In the genomic region with DNA sequence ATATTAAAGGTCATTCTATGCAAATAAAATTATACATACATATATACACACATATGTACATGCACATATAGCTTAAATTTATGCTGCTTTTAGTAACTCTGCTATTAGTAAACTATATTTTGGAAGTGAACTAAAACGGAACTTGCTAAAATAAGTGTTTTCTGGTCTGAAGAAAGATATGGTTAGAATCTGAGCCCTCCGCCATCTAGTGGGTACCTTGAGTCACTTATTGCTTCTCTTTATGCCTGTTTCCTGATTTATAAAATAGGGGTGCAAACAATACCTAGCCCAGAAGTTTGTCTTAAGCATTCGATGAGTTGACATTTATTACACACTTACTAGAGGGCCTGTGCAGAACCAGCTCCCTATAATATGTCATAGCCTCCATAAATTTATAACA, we compare ENCODE assay signal across 29 cellular contexts.
A peak's percentile ranks its signal among the peaks of the same experiment; 100 is the strongest.
DNase-seq lines count a peak whose midpoint lies in the region; ATAC-seq and TF ChIP-seq lines count a peak whose summit lies in the region.
"Had no signal": no experiment of that assay in that cellular context is flagged by ENCODE, and none has a peak within 500 bp of the region (broad histone marks: within the 10 kb centered on the region; RNA-seq: fewer than 3 reads in every experiment).

No MANE protein-coding gene starts in this region.

- no peak for ATAC-seq in HG03521 (IDR thresholded peaks at IDR 0.05; ENCODE audit: unreplicated experiment)
- no peak for ATAC-seq in activated T-helper 17 cell treated with anti-CD3 and anti-CD28 coated beads, Interleukin-2, amount 50 U/mL, for 72 hours (replicated peaks)
- ATAC-seq: activated CD4-positive, alpha-beta T cell treated with anti-CD3 and anti-CD28 coated beads for 36 hours; activated CD8-positive, alpha-beta T cell treated with anti-CD3 and anti-CD28 coated beads for 36 hours; heart right ventricle; lower lobe of right lung; naive thymus-derived CD4-positive, alpha-beta T cell had no signal

- H4K20me1 ChIP-seq in OCI-LY3 (ENCODE audit: insufficient read depth, low read length) (no peaks in the 10 kb centered on the region), hepatocyte (ENCODE audit: insufficient read depth, poor library complexity, severe bottlenecking) (no peaks in the 10 kb centered on the region)

- peaks cover 33% of the 10 kb centered on the region for H3K36me3 ChIP-seq in OCI-LY3 (replicated peaks; ENCODE audit: low read depth, low read length)
- no peaks in the 10 kb centered on the region for H3K36me3 ChIP-seq in brain microvascular endothelial cell (replicated peaks)
- no peaks in the 10 kb centered on the region for H3K36me3 ChIP-seq in hepatocyte (replicated peaks; ENCODE audit: insufficient read depth, low read depth)
- H3K36me3 ChIP-seq: adrenal gland, BE2C, breast epithelium, heart right ventricle, lower lobe of right lung, prostate gland, tibial artery had no signal

- H3K4me2 ChIP-seq in OCI-LY3 (ENCODE audit: low read length) (0 out of 2 replicates have a peak overlapping the region, but pooled peaks have one; percentile 3), hepatocyte (no peak overlapping the region)

- no peaks in the 10 kb centered on the region for H3K36me3 Mint-ChIP-seq in activated T-helper 17 cell treated with anti-CD3 and anti-CD28 coated beads, Interleukin-2, amount 50 U/mL, for 72 hours (ENCODE audit: low read depth)
- H3K36me3 Mint-ChIP-seq: activated naive CD4-positive, alpha-beta T cell treated with anti-CD3 and anti-CD28 coated beads, Interleukin-2, amount 10 ng/mL, durations not matched to agents 7 days and 5 days; naive thymus-derived CD4-positive, alpha-beta T cell had no signal

- H3K27ac ChIP-seq in C4-2B, result no peak overlapping the region
- no peak overlapping the region for H3K27ac ChIP-seq in OCI-LY3 (ENCODE audit: low read length)
- H3K27ac ChIP-seq in brain microvascular endothelial cell, result no peak overlapping the region
- no peak overlapping the region for H3K27ac ChIP-seq in hepatocyte
- H3K27ac ChIP-seq: adrenal gland, breast epithelium, heart right ventricle, lower lobe of right lung, prostate gland, tibial artery had no signal

- H2AFZ ChIP-seq in OCI-LY3 (ENCODE audit: low read depth, low read length) (no peak overlapping the region), hepatocyte (no peak overlapping the region)

- no peak overlapping the region for H3K27ac Mint-ChIP-seq in activated T-helper 17 cell treated with anti-CD3 and anti-CD28 coated beads, Interleukin-2, amount 50 U/mL, for 72 hours
- H3K27ac Mint-ChIP-seq: activated CD4-positive, alpha-beta T cell treated with anti-CD3 and anti-CD28 coated beads for 36 hours; activated CD8-positive, alpha-beta T cell treated with anti-CD3 and anti-CD28 coated beads for 36 hours; activated naive CD4-positive, alpha-beta T cell treated with anti-CD3 and anti-CD28 coated beads, Interleukin-2, amount 10 ng/mL, durations not matched to agents 7 days and 5 days; activated T-helper 1 cell treated with anti-CD3 and anti-CD28 coated beads, Interleukin-12 subunit alpha, Interleukin-12 subunit beta, Interleukin-2, Interleukin-4 antibody, amounts not matched to agents 30 ng/mL and 10 ng/mL and 1 ng/mL, durations not matched to agents 14 hours and 24 hours and 36 hours; naive thymus-derived CD4-positive, alpha-beta T cell had no signal

- DNase-seq in brain microvascular endothelial cell (no peak), hepatocyte (ENCODE audit: low spot score) (no peak), NCI-H524 treated with DMSO at 0.1 percent for 48 hours (lab: John Stamatoyannopoulos, UW) (no peak), DMS114 treated with DMSO at 0.1 percent for 48 hours (lab: John Stamatoyannopoulos, UW; ENCODE audit: unreplicated experiment) (no peak)
- DNase-seq: activated CD4-positive, alpha-beta T cell treated with anti-CD3 and anti-CD28 coated beads for 36 hours; activated CD8-positive, alpha-beta memory T cell treated with anti-CD3 and anti-CD28 coated beads, Interleukin-2, amount 50 U/mL, for 48 hours; activated CD8-positive, alpha-beta T cell treated with anti-CD3 and anti-CD28 coated beads for 36 hours; activated naive CD4-positive, alpha-beta T cell treated with anti-CD3 and anti-CD28 coated beads, Interleukin-2, amount 10 ng/mL, durations not matched to agents 7 days and 5 days; adrenal gland; BE2C; DMS153; H7; heart right ventricle; kidney glomerular epithelial cell; lower lobe of right lung; MV-4-11; naive thymus-derived CD4-positive, alpha-beta T cell; NCI-H1694; nucleus accumbens; Right ventricle myocardium superior; stimulated activated CD4-positive, alpha-beta T cell treated with anti-CD3 and anti-CD28 coated beads, Interleukin-4, amount 100 ng/mL, for 1 hour; tibial artery had no signal

- H3K4me1 Mint-ChIP-seq in activated T-helper 17 cell treated with anti-CD3 and anti-CD28 coated beads, Interleukin-2, amount 50 U/mL, for 72 hours, result no peaks in the 10 kb centered on the region
- H3K4me1 Mint-ChIP-seq: activated CD4-positive, alpha-beta T cell treated with anti-CD3 and anti-CD28 coated beads for 36 hours; activated naive CD4-positive, alpha-beta T cell treated with anti-CD3 and anti-CD28 coated beads, Interleukin-2, amount 10 ng/mL, durations not matched to agents 7 days and 5 days; naive thymus-derived CD4-positive, alpha-beta T cell had no signal

- no peak overlapping the region for H3K9ac ChIP-seq in OCI-LY3 (ENCODE audit: low read length)

- H3K79me2 ChIP-seq in OCI-LY3 (ENCODE audit: low read length) (no peaks in the 10 kb centered on the region), hepatocyte (no peaks in the 10 kb centered on the region)

- no peaks in the 10 kb centered on the region for H3K9me2 ChIP-seq in hepatocyte (replicated peaks; ENCODE audit: insufficient read depth)

- in situ Hi-C loops in brain microvascular endothelial cell (cut with HindIII; ENCODE audit: low pct_ligation_motif_present, low sequenced_read_pairs), result no loop called here

- H3K27me3 ChIP-seq in OCI-LY3 (ENCODE audit: low read depth, low read length) (no peaks in the 10 kb centered on the region), brain microvascular endothelial cell (replicated peaks) (no peaks in the 10 kb centered on the region), hepatocyte (no peaks in the 10 kb centered on the region)
- H3K27me3 ChIP-seq: adrenal gland, BE2C, breast epithelium, heart right ventricle, tibial artery had no signal

- H3K4me3 ChIP-seq in OCI-LY3 (ENCODE audit: low read length) (no peak overlapping the region), brain microvascular endothelial cell (ENCODE audit: low read depth, low read length) (no peak overlapping the region), hepatocyte (no peak overlapping the region)
- H3K4me3 ChIP-seq: adrenal gland, breast epithelium, heart right ventricle, lower lobe of right lung, prostate gland, tibial artery had no signal

- no peak overlapping the region for H3K4me3 Mint-ChIP-seq in activated T-helper 17 cell treated with anti-CD3 and anti-CD28 coated beads, Interleukin-2, amount 50 U/mL, for 72 hours
- H3K4me3 Mint-ChIP-seq: activated CD4-positive, alpha-beta T cell treated with anti-CD3 and anti-CD28 coated beads for 36 hours; activated CD8-positive, alpha-beta T cell treated with anti-CD3 and anti-CD28 coated beads for 36 hours; activated naive CD4-positive, alpha-beta T cell treated with anti-CD3 and anti-CD28 coated beads, Interleukin-2, amount 10 ng/mL, durations not matched to agents 7 days and 5 days; activated T-helper 1 cell treated with anti-CD3 and anti-CD28 coated beads, Interleukin-12 subunit alpha, Interleukin-12 subunit beta, Interleukin-2, Interleukin-4 antibody, amounts not matched to agents 30 ng/mL and 10 ng/mL and 1 ng/mL, durations not matched to agents 14 hours and 24 hours and 36 hours; naive thymus-derived CD4-positive, alpha-beta T cell had no signal

- H3K4me1 ChIP-seq in OCI-LY3 (ENCODE audit: low read length) (peaks cover 36% of the 10 kb centered on the region), hepatocyte (ENCODE audit: insufficient read depth) (no peaks in the 10 kb centered on the region)
- H3K4me1 ChIP-seq: adrenal gland, BE2C, breast epithelium, heart right ventricle, lower lobe of right lung, prostate gland, tibial artery had no signal

- no peaks in the 10 kb centered on the region for H3K9me3 ChIP-seq in OCI-LY3 (ENCODE audit: insufficient read depth, low read length)
- no peaks in the 10 kb centered on the region for H3K9me3 ChIP-seq in hepatocyte (ENCODE audit: low read depth)
- H3K9me3 ChIP-seq: adrenal gland, BE2C, breast epithelium, heart right ventricle, lower lobe of right lung, prostate gland, tibial artery had no signal

- TF ChIP-seq CTCF in C4-2B (conservative IDR thresholded peaks at IDR 0.05), result peak; percentile 14; the same call in 1 of the 2 replicates
- peak; percentile 50 for TF ChIP-seq CTCF in OCI-LY3 (IDR thresholded peaks at IDR 0.05; ENCODE audit: low read depth, low read length)
- peak; percentile 10 for TF ChIP-seq CTCF in brain microvascular endothelial cell (IDR thresholded peaks at IDR 0.05; ENCODE audit: low read depth, low read length, missing control alignments)
- TF ChIP-seq CTCF in hepatocyte (IDR thresholded peaks at IDR 0.05; ENCODE audit: poor library complexity), result peak; percentile 12

- no peaks in the 10 kb centered on the region for H3K9me3 Mint-ChIP-seq in activated T-helper 17 cell treated with anti-CD3 and anti-CD28 coated beads, Interleukin-2, amount 50 U/mL, for 72 hours
- H3K9me3 Mint-ChIP-seq: activated CD8-positive, alpha-beta T cell treated with anti-CD3 and anti-CD28 coated beads for 36 hours; activated naive CD4-positive, alpha-beta T cell treated with anti-CD3 and anti-CD28 coated beads, Interleukin-2, amount 10 ng/mL, durations not matched to agents 7 days and 5 days; activated T-helper 1 cell treated with anti-CD3 and anti-CD28 coated beads, Interleukin-12 subunit alpha, Interleukin-12 subunit beta, Interleukin-2, Interleukin-4 antibody, amounts not matched to agents 30 ng/mL and 10 ng/mL and 1 ng/mL, durations not matched to agents 14 hours and 24 hours and 36 hours had no signal

- H3K27me3 Mint-ChIP-seq in activated T-helper 17 cell treated with anti-CD3 and anti-CD28 coated beads, Interleukin-2, amount 50 U/mL, for 72 hours, result no peaks in the 10 kb centered on the region
- H3K27me3 Mint-ChIP-seq: activated CD4-positive, alpha-beta T cell treated with anti-CD3 and anti-CD28 coated beads for 36 hours; activated CD8-positive, alpha-beta T cell treated with anti-CD3 and anti-CD28 coated beads for 36 hours; activated naive CD4-positive, alpha-beta T cell treated with anti-CD3 and anti-CD28 coated beads, Interleukin-2, amount 10 ng/mL, durations not matched to agents 7 days and 5 days; naive thymus-derived CD4-positive, alpha-beta T cell had no signal

- WGBS in hepatocyte (ENCODE audit: low lambda C conversion rate, missing lambda C conversion rate), result 82% methylated on average over 3 of the region's 3 CpGs
